Comparison of ENCODE assay signal across 8 cellular contexts in genomic region chr1:114668784-114669561, GRCh38. TPM values are rescaled to one million over a fixed set of nuclear protein-coding genes. Genes with fewer than 3 reads are reported as not detected.
DNase-seq lines count a peak whose midpoint lies in the region; ATAC-seq, FAIRE-seq and TF ChIP-seq lines count a peak whose summit lies in the region.

No MANE protein-coding gene starts in this region.

- H3K4me2 ChIP-seq in BLaER1, result peak overlapping the region; percentile 98

- DNase-seq in HuH-7.5 (ENCODE audit: low spot score) (peak; percentile 22), bronchial epithelial cell (ENCODE audit: low read depth) (peak; percentile 88), mucosa of descending colon (peak in 1 of 3 donors; percentile 6), activated gamma-delta T cell treated with Interleukin-2 at 50 U/mL for 16 hours (no peak), NK-92 (lab: John Stamatoyannopoulos, UW; ENCODE audit: unreplicated experiment) (no peak)

- H3K27me3 ChIP-seq in BLaER1 (peaks cover 8% of the 10 kb centered on the region; the same call in 1 of the 2 replicates), bronchial epithelial cell (ENCODE audit: control insufficient read depth, insufficient read depth, low read length) (no peaks in the 10 kb centered on the region)

- H3K4me3 ChIP-seq in BLaER1 (peak overlapping the region; percentile 76), bronchial epithelial cell (ENCODE audit: low read depth, low read length) (peak overlapping the region; percentile 82), mucosa of descending colon (peak overlapping the region; percentile 35)

- H3K27ac ChIP-seq in BLaER1, result no peak overlapping the region

- ATAC-seq in mucosa of descending colon, result no peak
- ATAC-seq in GM18867 (IDR thresholded peaks at IDR 0.05; ENCODE audit: unreplicated experiment), result no peak
- ATAC-seq in HG02884 (IDR thresholded peaks at IDR 0.05; ENCODE audit: unreplicated experiment), result no peak

- H3K9me3 ChIP-seq in BLaER1 (no peaks in the 10 kb centered on the region), mucosa of descending colon (no peaks in the 10 kb centered on the region)

- no peaks in the 10 kb centered on the region for H4K20me1 ChIP-seq in BLaER1

- H3K4me1 ChIP-seq in BLaER1 (peaks cover 7% of the 10 kb centered on the region), mucosa of descending colon (ENCODE audit: low read depth) (peaks cover 8% of the 10 kb centered on the region)

- intact Hi-C loops in mucosa of descending colon (cut with DNase I, micrococcal nuclease), result no loop called here

- H3K36me3 ChIP-seq in BLaER1, result no peaks in the 10 kb centered on the region
- H3K36me3 ChIP-seq in bronchial epithelial cell (ENCODE audit: control insufficient read depth, insufficient read depth, low read length), result no peaks in the 10 kb centered on the region
- no peaks in the 10 kb centered on the region for H3K36me3 ChIP-seq in mucosa of descending colon (ENCODE audit: low read depth)

- no peak for FAIRE-seq in bronchial epithelial cell (lab: Jason Lieb, UNC)

- H3K9ac ChIP-seq in BLaER1, result peak overlapping the region; percentile 69

- no peak for TF ChIP-seq CTCF in bronchial epithelial cell (IDR thresholded peaks at IDR 0.05; ENCODE audit: insufficient read depth, low read length, severe bottlenecking)
- TF ChIP-seq CTCF in mucosa of descending colon (IDR thresholded peaks at IDR 0.05), result no peak

RNA-seq across cellular contexts. Expression of gene DENND2C, which starts 0.9 kb away (rescaled TPM):
- total RNA-seq in bronchial epithelial cell, result 18.2 and 31.5 TPM in 2 replicates
- 1 to 10 TPM in 1 of 3 donors, under 1 TPM in 2; 0.80 to 1.6 (median 0.87) TPM for total RNA-seq in mucosa of descending colon

RNA-seq across cellular contexts. Expression of gene AMPD1, which starts 26.4 kb away (rescaled TPM):
- total RNA-seq in bronchial epithelial cell, result 0.13 TPM in 1 of 2 replicates, not detected in the other
- total RNA-seq in mucosa of descending colon, result 1 to 10 TPM in 1 of 3 donors, under 1 TPM in 2; 0.44 to 2.0 (median 0.63) TPM

RNA-seq across cellular contexts. Expression of gene NRAS, which starts 47.6 kb away (rescaled TPM):
- total RNA-seq in bronchial epithelial cell (78.2 and 83.6 TPM in 2 replicates), mucosa of descending colon (10 to 100 TPM; 25.3 to 51.1 (median 40.8) TPM)

Comparison
In these comparisons a context has a peak if more than half of its experiments do, and no peak if none do; other contexts are left out.
1. DNase-seq: peak in HuH-7.5 (single experiment) and bronchial epithelial cell (single experiment); none in activated gamma-delta T cell treated with Interleukin-2 at 50 U/mL for 16 hours (single experiment) and NK-92 (single experiment).
2. Peak in every context shown above with its lines, with median percentiles within 50 percentile points of each other: H3K4me3 ChIP-seq.